Comparison of ENCODE assay signal across 8 cellular contexts in genomic region chr1:155729031-155729898, GRCh38. TPM values are rescaled to one million over a fixed set of nuclear protein-coding genes. Genes with fewer than 3 reads are reported as not detected.
DNase-seq lines count a peak whose midpoint lies in the region; ATAC-seq, FAIRE-seq and TF ChIP-seq lines count a peak whose summit lies in the region.

No MANE protein-coding gene starts in this region.

- no peak overlapping the region for H3K4me2 ChIP-seq in endothelial cell of umbilical vein (ENCODE audit: insufficient read depth, low read length)

- DNase-seq in stimulated activated CD4-positive, alpha-beta T cell treated with anti-CD3 and anti-CD28 coated beads, Interleukin-15, amount 100 ng/mL, for 24 hours, result peak; percentile 37
- DNase-seq in stimulated activated CD4-positive, alpha-beta T cell treated with anti-CD3 and anti-CD28 coated beads, Interleukin-1b, Interleukin-23, amount 100 ng/mL, for 48 hours, result no peak
- DNase-seq in NCI-H1105 treated with DMSO at 0.1 percent for 48 hours (lab: John Stamatoyannopoulos, UW), result peak; percentile 47
- DNase-seq in UCSD-AML1 (lab: John Stamatoyannopoulos, UW; ENCODE audit: unreplicated experiment), result peak; percentile 18
- DNase-seq in endothelial cell of umbilical vein (ENCODE audit: low read depth, low spot score), result peak; percentile 75
- peak; percentile 71 for DNase-seq in midbrain (lab: John Stamatoyannopoulos, UW)
- DNase-seq in activated effector memory CD4-positive, alpha-beta T cell treated with Interleukin-2 at 50 U/mL for 16 hours, result no peak

- H3K27me3 ChIP-seq in endothelial cell of umbilical vein (ENCODE audit: control insufficient read depth in 2 of 2, insufficient read depth in 2 of 2, low read length in 2 of 2), result no peaks in the 10 kb centered on the region

- no peak for TF ChIP-seq POLR2A in endothelial cell of umbilical vein (IDR thresholded peaks at IDR 0.05; ENCODE audit: low read depth, low read length)

- no peak overlapping the region for H3K4me3 ChIP-seq in endothelial cell of umbilical vein (replicated peaks in 1 of 3; ENCODE audit: insufficient read depth in 1 of 3, low read depth in 1 of 3, low read length in 3 of 3)

- no peaks in the 10 kb centered on the region for H3K9me3 ChIP-seq in endothelial cell of umbilical vein (replicated peaks; ENCODE audit: control insufficient read depth, insufficient read depth, low read length)

- no peak overlapping the region for H2AFZ ChIP-seq in endothelial cell of umbilical vein (ENCODE audit: low read depth, low read length)

- no peaks in the 10 kb centered on the region for H3K9me1 ChIP-seq in endothelial cell of umbilical vein (replicated peaks; ENCODE audit: control insufficient read depth, extremely low read depth, insufficient read depth, low read length)

- intact Hi-C loops in endothelial cell of umbilical vein (cut with micrococcal nuclease), result loop anchor here (5.0 kb wide), 1 partner anchor 42 kb away; the partner anchor contains the start of genes DAP3 and YY1AP1

- no peaks in the 10 kb centered on the region for H3K79me2 ChIP-seq in endothelial cell of umbilical vein (ENCODE audit: control insufficient read depth, insufficient read depth, low read length)

- ATAC-seq in HG03565 (IDR thresholded peaks at IDR 0.05; ENCODE audit: unreplicated experiment), result no peak

- dilution Hi-C loops in endothelial cell of umbilical vein (cut with MboI; ENCODE audit: extremely low pct_ligation_motif_present, low sequenced_read_pairs), result no loop called here

- H3K27ac ChIP-seq in endothelial cell of umbilical vein (ENCODE audit: insufficient read depth, low read depth, low read length), result no peak overlapping the region

- H3K9ac ChIP-seq in endothelial cell of umbilical vein (replicated peaks; ENCODE audit: extremely low read depth, insufficient read depth, low read length), result no peak overlapping the region

- FAIRE-seq in endothelial cell of umbilical vein (lab: Jason Lieb, UNC), result peak; percentile 87

- POLR2A ChIA-PET in endothelial cell of umbilical vein (lab: Charles Lee), result no interaction called here

- BruUV-seq in endothelial cell of umbilical vein (replicated peaks; lab: Mats Ljungman, UMichigan), result no TSS peak

- peak; percentile 56 to 73 for TF ChIP-seq CTCF in endothelial cell of umbilical vein (IDR thresholded peaks at IDR 0.05; ENCODE audit: extremely low read depth in 1 of 2, insufficient read depth in 1 of 2, low read depth in 1 of 2, low read length in 2 of 2)

- no peaks in the 10 kb centered on the region for H4K20me1 ChIP-seq in endothelial cell of umbilical vein (replicated peaks; ENCODE audit: control insufficient read depth, extremely low read depth, insufficient read depth, low read length)

- no peaks in the 10 kb centered on the region for H3K4me1 ChIP-seq in endothelial cell of umbilical vein (ENCODE audit: control insufficient read depth, extremely low read depth, insufficient read depth, low read length)

- CTCF ChIA-PET in endothelial cell of umbilical vein (lab: Charles Lee), result interaction anchor here (0.8 to 2.6 kb wide), 19 partner anchors 9 to 479 kb away, joined by 3 to 15 read pairs (median 4); no protein-coding TSS in a partner anchor

- peaks cover 3% of the 10 kb centered on the region in 2 experiments for H3K36me3 ChIP-seq in endothelial cell of umbilical vein (ENCODE audit: control insufficient read depth in 2 of 2, extremely low read depth in 1 of 2, insufficient read depth in 2 of 2, low read length in 2 of 2)

TF ChIP-seq in endothelial cell of umbilical vein, 7 proteins besides CTCF, POLR2A, EP300 and RAD21:
- TF ChIP-seq MAX (IDR thresholded peaks at IDR 0.05; ENCODE audit: insufficient read depth, insufficient read length) (no peak), GATA2 (IDR thresholded peaks at IDR 0.05; ENCODE audit: insufficient read depth, insufficient read length, low read depth, low read length) (no peak), JUN (IDR thresholded peaks at IDR 0.05; ENCODE audit: borderline replicate concordance, insufficient read depth, insufficient read length, low read depth) (no peak), EZH2 (IDR thresholded peaks at IDR 0.05; ENCODE audit: borderline replicate concordance, low read depth, low read length, severe bottlenecking) (no peak), FOS (IDR thresholded peaks at IDR 0.05; ENCODE audit: borderline replicate concordance, insufficient read depth, low read length) (no peak), POLR2AphosphoS5 (IDR thresholded peaks at IDR 0.05; ENCODE audit: insufficient read depth, low read depth, low read length) (no peak), MYC (IDR thresholded peaks at IDR 0.05; ENCODE audit: low read depth, low read length) (no peak)

RNA-seq across cellular contexts. Expression of gene DAP3, which starts 40.4 kb away (rescaled TPM):
- total RNA-seq in endothelial cell of umbilical vein, result 98.9 and 104 TPM in 2 replicates
- 86.5 and 88.9 TPM in 2 replicates for polyA plus RNA-seq in endothelial cell of umbilical vein
- polyA plus RNA-seq in endothelial cell of umbilical vein (2011; cell fraction: cytosol; rRNA removed), result 122 and 127 TPM in 2 replicates
- polyA plus RNA-seq in endothelial cell of umbilical vein (2011; cell fraction: nucleus; rRNA removed), result 179 and 188 TPM in 2 replicates
- polyA plus RNA-seq in endothelial cell of umbilical vein (2012), result 90.0 and 122 TPM in 2 replicates
- 140 and 144 TPM in 2 replicates for polyA minus RNA-seq in endothelial cell of umbilical vein
- polyA minus RNA-seq in endothelial cell of umbilical vein (2011; cell fraction: cytosol; rRNA and poly(A)+ RNA removed), result 84.5 TPM
- 79.6 and 112 TPM in 2 replicates for polyA minus RNA-seq in endothelial cell of umbilical vein (2011; cell fraction: nucleus; rRNA and poly(A)+ RNA removed)

RNA-seq across cellular contexts. Expression of gene YY1AP1, which starts 40.7 kb away (rescaled TPM):
- total RNA-seq in endothelial cell of umbilical vein, result 42.0 and 42.3 TPM in 2 replicates
- polyA plus RNA-seq in endothelial cell of umbilical vein, result 46.4 and 46.9 TPM in 2 replicates
- polyA plus RNA-seq in endothelial cell of umbilical vein (2011; cell fraction: cytosol; rRNA removed), result 53.1 and 53.8 TPM in 2 replicates
- polyA plus RNA-seq in endothelial cell of umbilical vein (2011; cell fraction: nucleus; rRNA removed), result 69.0 and 79.3 TPM in 2 replicates
- 23.7 and 30.9 TPM in 2 replicates for polyA plus RNA-seq in endothelial cell of umbilical vein (2012)
- polyA minus RNA-seq in endothelial cell of umbilical vein, result 40.2 and 41.9 TPM in 2 replicates
- 45.2 TPM for polyA minus RNA-seq in endothelial cell of umbilical vein (2011; cell fraction: cytosol; rRNA and poly(A)+ RNA removed)
- 21.9 and 32.8 TPM in 2 replicates for polyA minus RNA-seq in endothelial cell of umbilical vein (2011; cell fraction: nucleus; rRNA and poly(A)+ RNA removed)

Comparison
In these comparisons a context has a peak if more than half of its experiments do, and no peak if none do; other contexts are left out.
1. DNase-seq: peak in stimulated activated CD4-positive, alpha-beta T cell treated with anti-CD3 and anti-CD28 coated beads, Interleukin-15, amount 100 ng/mL, for 24 hours (single experiment), NCI-H1105 treated with DMSO at 0.1 percent for 48 hours (single experiment), UCSD-AML1 (single experiment), endothelial cell of umbilical vein (single experiment) and midbrain (single experiment); none in stimulated activated CD4-positive, alpha-beta T cell treated with anti-CD3 and anti-CD28 coated beads, Interleukin-1b, Interleukin-23, amount 100 ng/mL, for 48 hours (single experiment) and activated effector memory CD4-positive, alpha-beta T cell treated with Interleukin-2 at 50 U/mL for 16 hours (single experiment).